Comparison of ENCODE assay signal across 8 cellular contexts in the genomic region with DNA sequence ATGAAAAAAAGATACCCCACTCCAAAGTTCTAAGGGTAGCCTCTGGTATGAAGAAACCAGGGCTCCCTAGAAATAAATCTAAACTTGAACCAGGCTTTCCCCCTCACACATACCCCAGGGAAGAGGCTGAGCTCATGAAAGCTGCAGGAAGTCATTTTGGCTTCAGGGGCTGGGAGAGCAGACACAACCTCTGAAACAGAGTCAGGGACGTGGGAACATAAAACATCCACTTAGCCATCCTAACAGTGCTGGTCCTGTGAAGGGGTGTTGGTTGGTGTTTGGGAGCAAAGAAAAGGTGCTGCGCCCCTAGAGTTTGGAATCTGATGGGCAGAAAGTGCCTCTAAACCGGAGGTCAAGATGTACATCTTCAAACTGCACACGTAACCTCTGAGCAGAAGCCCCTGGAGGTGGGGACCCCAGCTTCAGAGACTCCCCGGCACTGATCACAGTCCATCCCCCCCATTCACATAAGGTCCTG. TPM values are rescaled to one million over a fixed set of nuclear protein-coding genes. Genes with fewer than 3 reads are reported as not detected.
DNase-seq lines count a peak whose midpoint lies in the region; ATAC-seq and TF ChIP-seq lines count a peak whose summit lies in the region.

No MANE protein-coding gene starts in this region.

- H3K4me3 ChIP-seq in lower lobe of right lung (peak overlapping the region; percentile 2), vagina (peak overlapping the region in 1 of 2 donors; percentile 9)

- POLR2A ChIA-PET in HEK293T (lab: Yijun Ruan, JAX), result interaction anchor here (1.1 to 2.8 kb wide), 3 partner anchors 23 to 51 kb away, joined by 4 to 13 read pairs (median 10); partner anchors contain the start of genes CCDC159, SWSAP1 and TMEM205

- CTCF ChIA-PET in HEK293T (lab: Yijun Ruan, JAX), result interaction anchor here (1.5 kb wide), 1 partner anchor 58 kb away, joined by 4 read pairs; no protein-coding TSS in a partner anchor

- peak overlapping the region; percentile 83 for H3K27ac ChIP-seq in angular gyrus (ENCODE audit: low read depth, low read length)
- peak overlapping the region; percentile 74 for H3K27ac ChIP-seq in lower lobe of right lung
- H3K27ac ChIP-seq in vagina, result peak overlapping the region; percentile 84

- peaks cover 41% of the 10 kb centered on the region for H3K4me1 ChIP-seq in lower lobe of right lung
- peaks cover 26% of the 10 kb centered on the region for H3K4me1 ChIP-seq in vagina

- ATAC-seq in Right ventricle myocardium inferior (peak; percentile 6), lower lobe of right lung (peak; percentile 7 to 15), GM21576 (IDR thresholded peaks at IDR 0.05; ENCODE audit: unreplicated experiment) (no peak)

- H3K9me3 ChIP-seq in lower lobe of right lung (no peaks in the 10 kb centered on the region), vagina (no peaks in the 10 kb centered on the region)

- intact Hi-C loops in Right ventricle myocardium inferior (cut with DNase I), result no loop called here
- intact Hi-C loops in cardiac septum (cut with DNase I), result no loop called here
- intact Hi-C loops in lower lobe of right lung (cut with DNase I), result no loop called here
- intact Hi-C loops in vagina (cut with DNase I), result no loop called here

- H3K36me3 ChIP-seq in lower lobe of right lung, result peaks cover 38% of the 10 kb centered on the region
- H3K36me3 ChIP-seq in vagina, result peaks cover 0 to 22% of the 10 kb centered on the region in 2 donors

- TF ChIP-seq CTCF in lower lobe of right lung (IDR thresholded peaks at IDR 0.05) (no peak), vagina (IDR thresholded peaks at IDR 0.05) (no peak)

- H3K27me3 ChIP-seq in lower lobe of right lung (ENCODE audit: low read depth) (no peaks in the 10 kb centered on the region), vagina (no peaks in the 10 kb centered on the region)

- TF ChIP-seq POLR2A in vagina (IDR thresholded peaks at IDR 0.05), result no peak

- DNase-seq in Right ventricle myocardium inferior (ENCODE audit: missing footprints), result no peak
- no peak for DNase-seq in cardiac septum (ENCODE audit: low spot score)
- no peak for DNase-seq in lower lobe of right lung
- DNase-seq in vagina (ENCODE audit: extremely low spot score in 2 of 2), result no peak
- DNase-seq in HEK293T (ENCODE audit: extremely low spot score), result no peak
- no peak for DNase-seq in stimulated activated CD4-positive, alpha-beta T cell treated with anti-CD3 and anti-CD28 coated beads, Interleukin-2, amount 100 ng/mL, for 48 hours

TF ChIP-seq in HEK293T, 16 proteins besides CTCF, POLR2A, EP300 and RAD21:
- TF ChIP-seq TARDBP (IDR thresholded peaks at IDR 0.05) (no peak), CTBP1 (IDR thresholded peaks at IDR 0.05; ENCODE audit: borderline replicate concordance) (no peak), ARNT (IDR thresholded peaks at IDR 0.05) (no peak), SUZ12 (IDR thresholded peaks at IDR 0.05) (no peak), FOXM1 (IDR thresholded peaks at IDR 0.05; ENCODE audit: borderline replicate concordance) (no peak), HDGF (IDR thresholded peaks at IDR 0.05; ENCODE audit: borderline replicate concordance) (no peak), ELF4 (IDR thresholded peaks at IDR 0.05) (no peak), L3MBTL2 (conservative IDR thresholded peaks at IDR 0.05) (no peak), NFRKB (IDR thresholded peaks at IDR 0.05) (no peak), LEF1 (IDR thresholded peaks at IDR 0.05; ENCODE audit: borderline replicate concordance) (no peak), SP1 (IDR thresholded peaks at IDR 0.05) (no peak), BHLHE40 (IDR thresholded peaks at IDR 0.05; ENCODE audit: borderline replicate concordance) (no peak), FOXK2 (IDR thresholded peaks at IDR 0.05) (no peak), FOXA1 (IDR thresholded peaks at IDR 0.05) (no peak), ZNF384 (IDR thresholded peaks at IDR 0.05) (no peak)
- TF ChIP-seq, protein P1, sequence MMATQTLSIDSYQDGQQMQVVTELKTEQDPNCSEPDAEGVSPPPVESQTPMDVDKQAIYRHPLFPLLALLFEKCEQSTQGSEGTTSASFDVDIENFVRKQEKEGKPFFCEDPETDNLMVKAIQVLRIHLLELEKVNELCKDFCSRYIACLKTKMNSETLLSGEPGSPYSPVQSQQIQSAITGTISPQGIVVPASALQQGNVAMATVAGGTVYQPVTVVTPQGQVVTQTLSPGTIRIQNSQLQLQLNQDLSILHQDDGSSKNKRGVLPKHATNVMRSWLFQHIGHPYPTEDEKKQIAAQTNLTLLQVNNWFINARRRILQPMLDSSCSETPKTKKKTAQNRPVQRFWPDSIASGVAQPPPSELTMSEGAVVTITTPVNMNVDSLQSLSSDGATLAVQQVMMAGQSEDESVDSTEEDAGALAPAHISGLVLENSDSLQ (IDR thresholded peaks at IDR 0.05), result no peak

RNA-seq across cellular contexts. Expression of gene RAB3D, which starts 15.8 kb away (rescaled TPM):
- total RNA-seq in Right ventricle myocardium inferior (9.4 TPM), cardiac septum (7.4 TPM), lower lobe of right lung (53.6 TPM), vagina (33.9 TPM)

RNA-seq across cellular contexts. Expression of gene TMEM205, which starts 22.4 kb away (rescaled TPM):
- 106 TPM for total RNA-seq in Right ventricle myocardium inferior
- total RNA-seq in cardiac septum, result 75.7 TPM
- total RNA-seq in lower lobe of right lung, result 65.7 TPM
- 173 TPM for total RNA-seq in vagina

RNA-seq across cellular contexts. Expression of gene CCDC159, which starts 22.7 kb away (rescaled TPM):
- total RNA-seq in Right ventricle myocardium inferior (17.1 TPM), cardiac septum (24.2 TPM), lower lobe of right lung (37.3 TPM), vagina (24.1 TPM)

RNA-seq across cellular contexts. Expression of gene TSPAN16, which starts 27.7 kb away (rescaled TPM):
- not detected for total RNA-seq in Right ventricle myocardium inferior
- total RNA-seq in cardiac septum, result not detected
- not detected for total RNA-seq in lower lobe of right lung
- total RNA-seq in vagina, result not detected

RNA-seq across cellular contexts. Expression of gene PLPPR2, which starts 31.6 kb away (rescaled TPM):
- total RNA-seq in Right ventricle myocardium inferior (17.7 TPM), cardiac septum (19.3 TPM), lower lobe of right lung (21.3 TPM), vagina (16.5 TPM)
